1 cellular context compared by ENCODE assay signal in genomic region chr1:32538887-32539583, GRCh38.
TF ChIP-seq lines count a peak whose summit lies in the region.

TSS of gene ZBTB8A (plus strand) at chr1:32539427. CDS start at chr1:32592932, 53,505 bp downstream.

TF ChIP-seq in WTC11, 78 proteins besides CTCF, POLR2A, EP300 and RAD21 (continued from another document):
- TF ChIP-seq, protein P1, sequence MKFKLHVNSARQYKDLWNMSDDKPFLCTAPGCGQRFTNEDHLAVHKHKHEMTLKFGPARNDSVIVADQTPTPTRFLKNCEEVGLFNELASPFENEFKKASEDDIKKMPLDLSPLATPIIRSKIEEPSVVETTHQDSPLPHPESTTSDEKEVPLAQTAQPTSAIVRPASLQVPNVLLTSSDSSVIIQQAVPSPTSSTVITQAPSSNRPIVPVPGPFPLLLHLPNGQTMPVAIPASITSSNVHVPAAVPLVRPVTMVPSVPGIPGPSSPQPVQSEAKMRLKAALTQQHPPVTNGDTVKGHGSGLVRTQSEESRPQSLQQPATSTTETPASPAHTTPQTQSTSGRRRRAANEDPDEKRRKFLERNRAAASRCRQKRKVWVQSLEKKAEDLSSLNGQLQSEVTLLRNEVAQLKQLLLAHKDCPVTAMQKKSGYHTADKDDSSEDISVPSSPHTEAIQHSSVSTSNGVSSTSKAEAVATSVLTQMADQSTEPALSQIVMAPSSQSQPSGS (CRISPR knock-in tag; IDR thresholded peaks at IDR 0.05; ENCODE audit: borderline replicate concordance, low read depth): no peak
- TF ChIP-seq PREB (CRISPR knock-in tag; IDR thresholded peaks at IDR 0.05; ENCODE audit: borderline replicate concordance): no peak
- no peak for TF ChIP-seq NR1H2 (CRISPR knock-in tag; IDR thresholded peaks at IDR 0.05)
- TF ChIP-seq SP1 (CRISPR knock-in tag; conservative IDR thresholded peaks at IDR 0.05): no peak
- TF ChIP-seq FOXK1 (CRISPR knock-in tag; IDR thresholded peaks at IDR 0.05): 0 out of 2 replicates have a peak, but pooled peaks have one; percentile 29
- no peak for TF ChIP-seq JAZF1 (CRISPR knock-in tag; IDR thresholded peaks at IDR 0.05)
- no peak for TF ChIP-seq ZBTB21 (CRISPR knock-in tag; IDR thresholded peaks at IDR 0.05; ENCODE audit: borderline replicate concordance)
- TF ChIP-seq ZNF138 (CRISPR knock-in tag; conservative IDR thresholded peaks at IDR 0.05): no peak
- 0 out of 2 replicates have a peak, but pooled peaks have one; percentile 27 for TF ChIP-seq NFE2L1 (CRISPR knock-in tag; IDR thresholded peaks at IDR 0.05)
- no peak for TF ChIP-seq ZNF532 (CRISPR knock-in tag; IDR thresholded peaks at IDR 0.05; ENCODE audit: borderline replicate concordance)
- no peak for TF ChIP-seq IRF1 (CRISPR knock-in tag; IDR thresholded peaks at IDR 0.05)
- peak; percentile 61; the same call in 1 of the 2 replicates for TF ChIP-seq MAX (CRISPR knock-in tag; IDR thresholded peaks at IDR 0.05)
- TF ChIP-seq, protein P2, sequence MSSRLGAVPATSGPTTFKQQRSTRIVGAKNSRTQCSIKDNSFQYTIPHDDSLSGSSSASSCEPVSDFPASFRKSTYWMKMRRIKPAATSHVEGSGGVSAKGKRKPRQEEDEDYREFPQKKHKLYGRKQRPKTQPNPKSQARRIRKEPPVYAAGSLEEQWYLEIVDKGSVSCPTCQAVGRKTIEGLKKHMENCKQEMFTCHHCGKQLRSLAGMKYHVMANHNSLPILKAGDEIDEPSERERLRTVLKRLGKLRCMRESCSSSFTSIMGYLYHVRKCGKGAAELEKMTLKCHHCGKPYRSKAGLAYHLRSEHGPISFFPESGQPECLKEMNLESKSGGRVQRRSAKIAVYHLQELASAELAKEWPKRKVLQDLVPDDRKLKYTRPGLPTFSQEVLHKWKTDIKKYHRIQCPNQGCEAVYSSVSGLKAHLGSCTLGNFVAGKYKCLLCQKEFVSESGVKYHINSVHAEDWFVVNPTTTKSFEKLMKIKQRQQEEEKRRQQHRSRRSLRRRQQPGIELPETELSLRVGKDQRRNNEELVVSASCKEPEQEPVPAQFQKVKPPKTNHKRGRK (CRISPR knock-in tag; IDR thresholded peaks at IDR 0.05; ENCODE audit: borderline replicate concordance): no peak
- no peak for TF ChIP-seq ZNF423 (CRISPR knock-in tag; IDR thresholded peaks at IDR 0.05)
- TF ChIP-seq ZNF263 (CRISPR knock-in tag; IDR thresholded peaks at IDR 0.05; ENCODE audit: low read depth): no peak
- TF ChIP-seq ZSCAN18 (CRISPR knock-in tag; IDR thresholded peaks at IDR 0.05): no peak
- no peak for TF ChIP-seq TP53 (CRISPR knock-in tag; IDR thresholded peaks at IDR 0.05)
- TF ChIP-seq USF1 (CRISPR knock-in tag; IDR thresholded peaks at IDR 0.05): no peak
- 0 out of 2 replicates have a peak, but pooled peaks have one; percentile 26 for TF ChIP-seq MYBL2 (CRISPR knock-in tag; IDR thresholded peaks at IDR 0.05)
